In the genomic region with DNA sequence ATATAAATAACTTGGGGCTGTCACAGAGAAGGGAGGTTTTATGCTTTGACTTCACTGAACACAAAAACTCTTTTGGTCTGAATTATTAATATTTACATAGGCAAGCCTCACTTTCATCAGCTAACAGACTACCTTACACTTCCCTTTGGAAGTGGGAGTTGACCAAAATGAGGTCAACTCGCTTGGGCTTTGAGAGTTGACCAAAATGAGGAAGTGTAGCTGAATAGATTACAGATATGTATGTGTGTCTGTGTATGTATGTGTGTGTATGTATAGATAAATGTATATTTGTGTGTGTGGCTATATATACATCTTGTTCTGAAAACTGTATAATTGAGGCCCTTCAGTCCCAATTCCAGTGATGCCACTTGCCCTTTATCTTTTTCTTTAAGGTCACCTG, we compare ENCODE assay signal across 1 cellular context.
TF ChIP-seq lines count a peak whose summit lies in the region.

No MANE protein-coding gene starts in this region.

TF ChIP-seq in K562, 482 proteins besides CTCF, POLR2A, EP300 and RAD21 (continued from another document):
- TF ChIP-seq HNRNPUL1 (IDR thresholded peaks at IDR 0.05; ENCODE audit: low read length) (no peak), NR2C2 (CRISPR knock-in tag; IDR thresholded peaks at IDR 0.05) (no peak), NR2C2 (tag; IDR thresholded peaks at IDR 0.05) (no peak), KLF1 (tag; IDR thresholded peaks at IDR 0.05) (no peak), JUND (IDR thresholded peaks at IDR 0.05; ENCODE audit: borderline replicate concordance, low read depth, low read length) (peak; percentile 46; the same call in 1 of the 2 replicates), JUND (tag; IDR thresholded peaks at IDR 0.05; ENCODE audit: borderline replicate concordance, low read depth, low read length) (peak; percentile 49; the same call in 1 of the 3 replicates), FIP1L1 (IDR thresholded peaks at IDR 0.05; ENCODE audit: low read depth, low read length, poor library complexity, severe bottlenecking) (no peak), ZC3H11A (IDR thresholded peaks at IDR 0.05; ENCODE audit: low read depth, low read length) (no peak), POLR2G (IDR thresholded peaks at IDR 0.05; ENCODE audit: low read depth, low read length) (no peak), CBFA2T2 (conservative IDR thresholded peaks at IDR 0.05) (no peak), ZNF57 (CRISPR knock-in tag; IDR thresholded peaks at IDR 0.05) (no peak), ZNF668 (CRISPR knock-in tag; IDR thresholded peaks at IDR 0.05) (no peak), SLC30A9 (CRISPR knock-in tag; IDR thresholded peaks at IDR 0.05) (no peak), SMARCE1 (IDR thresholded peaks at IDR 0.05) (peak; percentile 78), HMBOX1 (IDR thresholded peaks at IDR 0.05) (peak; percentile 80), SPI1 (IDR thresholded peaks at IDR 0.05; ENCODE audit: borderline replicate concordance, low read depth, low read length) (peak; percentile 99), TEAD2 (tag; IDR thresholded peaks at IDR 0.05) (no peak), ZNF77 (CRISPR knock-in tag; IDR thresholded peaks at IDR 0.05) (no peak), KAT8 (IDR thresholded peaks at IDR 0.05; ENCODE audit: low read depth) (no peak), ESRRA (IDR thresholded peaks at IDR 0.05; ENCODE audit: borderline replicate concordance, low read depth) (no peak), FOS (IDR thresholded peaks at IDR 0.05; ENCODE audit: extremely low read depth, insufficient read length) (no peak), ARID1B (IDR thresholded peaks at IDR 0.05) (peak; percentile 55; the same call in 1 of the 2 replicates), SMARCA4 (IDR thresholded peaks at IDR 0.05) (peak; percentile 44; the same call in 1 of the 2 replicates), TAF7 (tag; IDR thresholded peaks at IDR 0.05) (no peak), HMG20B (CRISPR knock-in tag; IDR thresholded peaks at IDR 0.05) (no peak)
- TF ChIP-seq, protein P1, sequence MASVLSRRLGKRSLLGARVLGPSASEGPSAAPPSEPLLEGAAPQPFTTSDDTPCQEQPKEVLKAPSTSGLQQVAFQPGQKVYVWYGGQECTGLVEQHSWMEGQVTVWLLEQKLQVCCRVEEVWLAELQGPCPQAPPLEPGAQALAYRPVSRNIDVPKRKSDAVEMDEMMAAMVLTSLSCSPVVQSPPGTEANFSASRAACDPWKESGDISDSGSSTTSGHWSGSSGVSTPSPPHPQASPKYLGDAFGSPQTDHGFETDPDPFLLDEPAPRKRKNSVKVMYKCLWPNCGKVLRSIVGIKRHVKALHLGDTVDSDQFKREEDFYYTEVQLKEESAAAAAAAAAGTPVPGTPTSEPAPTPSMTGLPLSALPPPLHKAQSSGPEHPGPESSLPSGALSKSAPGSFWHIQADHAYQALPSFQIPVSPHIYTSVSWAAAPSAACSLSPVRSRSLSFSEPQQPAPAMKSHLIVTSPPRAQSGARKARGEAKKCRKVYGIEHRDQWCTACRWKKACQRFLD (CRISPR knock-in tag; IDR thresholded peaks at IDR 0.05), result no peak
- TF ChIP-seq, protein P2, sequence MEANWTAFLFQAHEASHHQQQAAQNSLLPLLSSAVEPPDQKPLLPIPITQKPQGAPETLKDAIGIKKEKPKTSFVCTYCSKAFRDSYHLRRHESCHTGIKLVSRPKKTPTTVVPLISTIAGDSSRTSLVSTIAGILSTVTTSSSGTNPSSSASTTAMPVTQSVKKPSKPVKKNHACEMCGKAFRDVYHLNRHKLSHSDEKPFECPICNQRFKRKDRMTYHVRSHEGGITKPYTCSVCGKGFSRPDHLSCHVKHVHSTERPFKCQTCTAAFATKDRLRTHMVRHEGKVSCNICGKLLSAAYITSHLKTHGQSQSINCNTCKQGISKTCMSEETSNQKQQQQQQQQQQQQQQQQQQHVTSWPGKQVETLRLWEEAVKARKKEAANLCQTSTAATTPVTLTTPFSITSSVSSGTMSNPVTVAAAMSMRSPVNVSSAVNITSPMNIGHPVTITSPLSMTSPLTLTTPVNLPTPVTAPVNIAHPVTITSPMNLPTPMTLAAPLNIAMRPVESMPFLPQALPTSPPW (CRISPR knock-in tag; IDR thresholded peaks at IDR 0.05), result no peak
- TF ChIP-seq, protein P3, sequence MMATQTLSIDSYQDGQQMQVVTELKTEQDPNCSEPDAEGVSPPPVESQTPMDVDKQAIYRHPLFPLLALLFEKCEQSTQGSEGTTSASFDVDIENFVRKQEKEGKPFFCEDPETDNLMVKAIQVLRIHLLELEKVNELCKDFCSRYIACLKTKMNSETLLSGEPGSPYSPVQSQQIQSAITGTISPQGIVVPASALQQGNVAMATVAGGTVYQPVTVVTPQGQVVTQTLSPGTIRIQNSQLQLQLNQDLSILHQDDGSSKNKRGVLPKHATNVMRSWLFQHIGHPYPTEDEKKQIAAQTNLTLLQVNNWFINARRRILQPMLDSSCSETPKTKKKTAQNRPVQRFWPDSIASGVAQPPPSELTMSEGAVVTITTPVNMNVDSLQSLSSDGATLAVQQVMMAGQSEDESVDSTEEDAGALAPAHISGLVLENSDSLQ (IDR thresholded peaks at IDR 0.05), result no peak
- TF ChIP-seq, protein P4, sequence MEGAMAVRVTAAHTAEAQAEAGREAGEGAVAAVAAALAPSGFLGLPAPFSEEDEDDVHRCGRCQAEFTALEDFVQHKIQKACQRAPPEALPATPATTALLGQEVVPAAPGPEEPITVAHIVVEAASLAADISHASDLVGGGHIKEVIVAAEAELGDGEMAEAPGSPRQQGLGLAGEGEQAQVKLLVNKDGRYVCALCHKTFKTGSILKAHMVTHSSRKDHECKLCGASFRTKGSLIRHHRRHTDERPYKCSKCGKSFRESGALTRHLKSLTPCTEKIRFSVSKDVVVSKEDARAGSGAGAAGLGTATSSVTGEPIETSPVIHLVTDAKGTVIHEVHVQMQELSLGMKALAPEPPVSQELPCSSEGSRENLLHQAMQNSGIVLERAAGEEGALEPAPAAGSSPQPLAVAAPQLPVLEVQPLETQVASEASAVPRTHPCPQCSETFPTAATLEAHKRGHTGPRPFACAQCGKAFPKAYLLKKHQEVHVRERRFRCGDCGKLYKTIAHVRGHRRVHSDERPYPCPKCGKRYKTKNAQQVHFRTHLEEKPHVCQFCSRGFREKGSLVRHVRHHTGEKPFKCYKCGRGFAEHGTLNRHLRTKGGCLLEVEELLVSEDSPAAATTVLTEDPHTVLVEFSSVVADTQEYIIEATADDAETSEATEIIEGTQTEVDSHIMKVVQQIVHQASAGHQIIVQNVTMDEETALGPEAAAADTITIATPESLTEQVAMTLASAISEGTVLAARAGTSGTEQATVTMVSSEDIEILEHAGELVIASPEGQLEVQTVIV (CRISPR knock-in tag; IDR thresholded peaks at IDR 0.05; ENCODE audit: borderline replicate concordance), result no peak
- TF ChIP-seq, protein P5, sequence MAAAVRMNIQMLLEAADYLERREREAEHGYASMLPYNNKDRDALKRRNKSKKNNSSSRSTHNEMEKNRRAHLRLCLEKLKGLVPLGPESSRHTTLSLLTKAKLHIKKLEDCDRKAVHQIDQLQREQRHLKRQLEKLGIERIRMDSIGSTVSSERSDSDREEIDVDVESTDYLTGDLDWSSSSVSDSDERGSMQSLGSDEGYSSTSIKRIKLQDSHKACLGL (CRISPR knock-in tag; IDR thresholded peaks at IDR 0.05; ENCODE audit: borderline replicate concordance, poor library complexity, severe bottlenecking), result no peak
- TF ChIP-seq, protein P6, sequence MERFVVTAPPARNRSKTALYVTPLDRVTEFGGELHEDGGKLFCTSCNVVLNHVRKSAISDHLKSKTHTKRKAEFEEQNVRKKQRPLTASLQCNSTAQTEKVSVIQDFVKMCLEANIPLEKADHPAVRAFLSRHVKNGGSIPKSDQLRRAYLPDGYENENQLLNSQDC (CRISPR knock-in tag; IDR thresholded peaks at IDR 0.05), result no peak
